In the genomic region with DNA sequence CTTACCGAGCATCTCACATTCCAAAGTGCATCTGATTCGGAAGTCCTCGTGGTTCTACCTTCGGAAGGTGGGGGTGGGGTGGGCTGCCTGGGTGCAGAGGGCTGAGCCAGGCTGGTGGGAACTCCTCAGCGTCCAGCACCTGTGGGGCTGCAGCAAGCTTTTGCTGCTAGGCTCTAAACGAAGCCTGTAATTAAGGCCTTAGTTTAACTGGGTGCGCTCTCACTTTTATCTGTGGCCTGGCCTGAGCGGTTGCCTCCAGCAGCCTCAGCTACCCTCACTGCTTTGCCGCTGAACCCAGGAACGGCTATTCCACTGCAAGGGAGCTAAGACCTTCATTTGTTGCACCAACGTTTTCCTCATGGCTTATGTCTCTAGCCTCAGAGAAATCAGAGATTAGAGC, we compare ENCODE assay signal across 2 cellular contexts.
TF ChIP-seq lines count a peak whose summit lies in the region.

No MANE protein-coding gene starts in this region.

TF ChIP-seq in A549, 52 proteins besides CTCF, POLR2A, EP300 and RAD21 (continued from another document):
- TF ChIP-seq KDM5A (IDR thresholded peaks at IDR 0.05) (no peak), MYC (IDR thresholded peaks at IDR 0.05; ENCODE audit: borderline replicate concordance, low read length) (no peak)

TF ChIP-seq in IMR-90, 13 proteins besides CTCF, POLR2A, EP300 and RAD21:
- TF ChIP-seq, protein P1, sequence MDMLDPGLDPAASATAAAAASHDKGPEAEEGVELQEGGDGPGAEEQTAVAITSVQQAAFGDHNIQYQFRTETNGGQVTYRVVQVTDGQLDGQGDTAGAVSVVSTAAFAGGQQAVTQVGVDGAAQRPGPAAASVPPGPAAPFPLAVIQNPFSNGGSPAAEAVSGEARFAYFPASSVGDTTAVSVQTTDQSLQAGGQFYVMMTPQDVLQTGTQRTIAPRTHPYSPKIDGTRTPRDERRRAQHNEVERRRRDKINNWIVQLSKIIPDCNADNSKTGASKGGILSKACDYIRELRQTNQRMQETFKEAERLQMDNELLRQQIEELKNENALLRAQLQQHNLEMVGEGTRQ (IDR thresholded peaks at IDR 0.05; ENCODE audit: low read depth, low read length), result no peak
